In genomic region chr21:46384556-46384955, GRCh38 we compare ENCODE assay signal across 17 cellular contexts.
A peak's percentile ranks its signal among the peaks of the same experiment; 100 is the strongest.
DNase-seq lines count a peak whose midpoint lies in the region; ATAC-seq, FAIRE-seq and TF ChIP-seq lines count a peak whose summit lies in the region.
"Had no signal": no experiment of that assay in that cellular context is flagged by ENCODE, and none has a peak within 500 bp of the region (broad histone marks: within the 10 kb centered on the region; RNA-seq: fewer than 3 reads in every experiment).

No MANE protein-coding gene starts in this region.

- no peak overlapping the region for H3K4me3 Mint-ChIP-seq in IgD-negative memory B cell
- no peak overlapping the region for H3K4me3 Mint-ChIP-seq in effector memory CD8-positive, alpha-beta T cell
- H3K4me3 Mint-ChIP-seq: CD4-positive, alpha-beta memory T cell had no signal

- no peaks in the 10 kb centered on the region for H3K4me1 ChIP-seq in neuronal stem cell (ENCODE audit: control insufficient read depth in 2 of 2, insufficient read depth in 1 of 2, low read depth in 1 of 2, low read length in 2 of 2)
- H3K4me1 ChIP-seq: A549 had no signal

- DNase-seq in bronchial epithelial cell (ENCODE audit: low read depth), result no peak
- no peak for DNase-seq in neuronal stem cell (ENCODE audit: low spot score)
- no peak for DNase-seq in omental fat pad (ENCODE audit: low spot score)
- no peak for DNase-seq in effector memory CD8-positive, alpha-beta T cell
- DNase-seq: BE2C; CD4-positive, alpha-beta memory T cell; COR-L47; DMS153; DMS79 treated with DMSO at 0.1 percent for 48 hours; EL had no signal

- TF ChIP-seq CTCF in bronchial epithelial cell (IDR thresholded peaks at IDR 0.05; ENCODE audit: insufficient read depth, low read length, severe bottlenecking), result no peak
- no peak for TF ChIP-seq CTCF in omental fat pad (IDR thresholded peaks at IDR 0.05)

- H3K9ac ChIP-seq in neuronal stem cell (ENCODE audit: low read depth, low read length, poor library complexity), result peak overlapping the region; percentile 76

- H3K9me3 Mint-ChIP-seq in IgD-negative memory B cell, result peaks cover 0 to 14% (median 6%) of the 10 kb centered on the region in 3 donors
- H3K9me3 Mint-ChIP-seq in effector memory CD8-positive, alpha-beta T cell, result peaks cover 0 to 6% of the 10 kb centered on the region in 2 donors

- peaks cover 24% of the 10 kb centered on the region for H3K79me1 ChIP-seq in neuronal stem cell (ENCODE audit: low read depth, low read length)

- no peak overlapping the region for H2BK5ac ChIP-seq in neuronal stem cell (ENCODE audit: low read length)

- H3K4me3 ChIP-seq in bronchial epithelial cell (ENCODE audit: low read depth, low read length) (no peak overlapping the region), neuronal stem cell (ENCODE audit: low read length in 2 of 2) (no peak overlapping the region)
- H3K4me3 ChIP-seq: A549 had no signal

- H3K9me3 ChIP-seq in neuronal stem cell (replicated peaks in 1 of 2; ENCODE audit: control insufficient read depth in 2 of 2, insufficient read depth in 1 of 2, low read depth in 1 of 2, low read length in 2 of 2), result peaks cover 10 to 27% of the 10 kb centered on the region in 2 donors
- H3K9me3 ChIP-seq: A549, BE2C had no signal

- peaks cover 12% of the 10 kb centered on the region for H3K36me3 Mint-ChIP-seq in IgD-negative memory B cell
- H3K36me3 Mint-ChIP-seq in effector memory CD8-positive, alpha-beta T cell (ENCODE audit: insufficient read depth), result peaks cover 26% of the 10 kb centered on the region

- no peaks in the 10 kb centered on the region for H3K27me3 ChIP-seq in bronchial epithelial cell (ENCODE audit: control insufficient read depth, insufficient read depth, low read length)
- no peaks in the 10 kb centered on the region for H3K27me3 ChIP-seq in neuronal stem cell (ENCODE audit: control insufficient read depth in 3 of 3, insufficient read depth in 3 of 3, low read depth in 1 of 3, low read length in 3 of 3)
- H3K27me3 ChIP-seq: BE2C had no signal

- H2BK15ac ChIP-seq in neuronal stem cell (ENCODE audit: low read length), result no peak overlapping the region

- peak overlapping the region in 2 of 3 donors; percentile 59 to 80 for H3K27ac Mint-ChIP-seq in IgD-negative memory B cell
- no peak overlapping the region for H3K27ac Mint-ChIP-seq in effector memory CD8-positive, alpha-beta T cell

- H3K27ac ChIP-seq in neuronal stem cell (replicated peaks; ENCODE audit: low read length), result no peak overlapping the region
- H3K27ac ChIP-seq: A549, C4-2B had no signal

- H3K4me2 ChIP-seq in neuronal stem cell (ENCODE audit: insufficient read depth, low read length, poor library complexity, severe bottlenecking), result no peak overlapping the region
- H3K4me2 ChIP-seq: A549 had no signal

- no peaks in the 10 kb centered on the region for H3K27me3 Mint-ChIP-seq in IgD-negative memory B cell
- H3K27me3 Mint-ChIP-seq in effector memory CD8-positive, alpha-beta T cell, result no peaks in the 10 kb centered on the region
- H3K27me3 Mint-ChIP-seq: CD4-positive, alpha-beta memory T cell had no signal

- H3K4ac ChIP-seq in neuronal stem cell (ENCODE audit: low read length), result no peak overlapping the region

- H3K36me3 ChIP-seq in bronchial epithelial cell (ENCODE audit: control insufficient read depth, insufficient read depth, low read length) (peaks cover 8% of the 10 kb centered on the region), neuronal stem cell (replicated peaks in 1 of 2; ENCODE audit: control insufficient read depth in 2 of 2, insufficient read depth in 2 of 2, low read length in 2 of 2) (peaks cover 36 to 65% of the 10 kb centered on the region in 2 donors)

- H2BK120ac ChIP-seq in neuronal stem cell (ENCODE audit: low read depth, low read length), result no peak overlapping the region

- no peak overlapping the region for H4K8ac ChIP-seq in neuronal stem cell (ENCODE audit: low read depth, low read length)

- H3K14ac ChIP-seq in neuronal stem cell (ENCODE audit: low read length), result peak overlapping the region; percentile 14

- peak overlapping the region; percentile 22 for H4K91ac ChIP-seq in neuronal stem cell (ENCODE audit: low read depth, low read length, poor library complexity)

- no peak overlapping the region for H3K23ac ChIP-seq in neuronal stem cell (ENCODE audit: low read depth, low read length, poor library complexity)

- no peak overlapping the region for H2BK12ac ChIP-seq in neuronal stem cell (ENCODE audit: low read length)

- peak; percentile 86 for FAIRE-seq in bronchial epithelial cell (lab: Jason Lieb, UNC)
- FAIRE-seq: A549, D721Med, G401.6, H54 had no signal

- H3K4me1 Mint-ChIP-seq in IgD-negative memory B cell, result peaks cover 0 to under 1% (median 0%) of the 10 kb centered on the region in 3 donors
- H3K4me1 Mint-ChIP-seq in effector memory CD8-positive, alpha-beta T cell (ENCODE audit: low read depth in 2 of 2), result peaks cover 4 to 17% of the 10 kb centered on the region in 2 donors

- WGBS in neuronal stem cell (ENCODE audit: extremely low coverage in 2 of 2, insufficient read length in 2 of 2, insufficient replicate concordance in 1 of 2), 2 donors, result no CpG with 5 or more reads among the region's 24 CpGs

- ATAC-seq in omental fat pad (ENCODE audit: low FRiP score), result no peak
- no peak for ATAC-seq in GM18502 (IDR thresholded peaks at IDR 0.05; ENCODE audit: poor library complexity, unreplicated experiment)
- ATAC-seq in effector memory CD8-positive, alpha-beta T cell (replicated peaks), result no peak
- ATAC-seq: A549 had no signal

- no peak overlapping the region for H2AFZ ChIP-seq in neuronal stem cell (ENCODE audit: low read length)

- H2AK5ac ChIP-seq in neuronal stem cell (ENCODE audit: low read depth, low read length), result no peak overlapping the region

- peak overlapping the region; percentile 35 for H3K18ac ChIP-seq in neuronal stem cell (ENCODE audit: low read length)

Comparison
In these comparisons a context has a peak if more than half of its experiments do, and no peak if none do; other contexts are left out.
1. H3K27ac Mint-ChIP-seq: peak in IgD-negative memory B cell (2 of 3); none in effector memory CD8-positive, alpha-beta T cell (0 of 2).